ENCODE assay signal across 8 cellular contexts in genomic region chr17:3723556-3724372, GRCh38. TPM values are rescaled to one million over a fixed set of nuclear protein-coding genes. Genes with fewer than 3 reads are reported as not detected.
DNase-seq lines count a peak whose midpoint lies in the region; ATAC-seq and TF ChIP-seq lines count a peak whose summit lies in the region.

HASPIN (plus strand) TSS chr17:3723903; CDS start chr17:3723936, 33 bp downstream.

- DNase-seq in AG09319 (ENCODE audit: extremely low read depth, low read depth) (peak; percentile 61), NCI-H345 (lab: John Stamatoyannopoulos, UW) (peak; percentile 89), cerebellar cortex (ENCODE audit: low spot score) (peak; percentile 84), kidney epithelial cell (ENCODE audit: low read depth) (no peak)
- DNase-seq in activated CD4-positive, CD25-positive, alpha-beta regulatory T cell treated with anti-CD3 and anti-CD28 coated beads, Interleukin-2, amount 50 U/mL, for 72 hours, result peak; percentile 96
- peak; percentile 88 to 92 for DNase-seq in stimulated activated CD4-positive, alpha-beta T cell treated with anti-CD3 and anti-CD28 coated beads, Interleukin-15, amount 100 ng/mL, for 48 hours (ENCODE audit: low read depth in 2 of 2)

- H3K27me3 ChIP-seq in kidney epithelial cell (ENCODE audit: control insufficient read depth, insufficient read depth, low read length), result no peaks in the 10 kb centered on the region

- no peaks in the 10 kb centered on the region for H3K36me3 ChIP-seq in kidney epithelial cell (ENCODE audit: control insufficient read depth, insufficient read depth, low read length)

- ATAC-seq in HG03196 (IDR thresholded peaks at IDR 0.05; ENCODE audit: unreplicated experiment), result peak; percentile 89

- peak; percentile 89 for TF ChIP-seq POLR2A in GM18951 (IDR thresholded peaks at IDR 0.05; ENCODE audit: extremely low read depth, insufficient read depth, insufficient read length)

- TF ChIP-seq CTCF in AG09319 (IDR thresholded peaks at IDR 0.05; ENCODE audit: low read depth, low read length) (peak; percentile 21), kidney epithelial cell (IDR thresholded peaks at IDR 0.05; ENCODE audit: insufficient read depth, low read length, poor library complexity, severe bottlenecking) (peak; percentile 27)

- in situ Hi-C loops in GM18951 (cut with MboI; ENCODE audit: low sequenced_read_pairs, unreplicated experiment), result no loop called here

- peak within 1 kb of the TSS; percentile 66 for H3K4me3 ChIP-seq in kidney epithelial cell (ENCODE audit: low read depth, low read length)

RNA-seq across cellular contexts. Expression of gene HASPIN, which starts in this region (rescaled TPM):
- total RNA-seq in kidney epithelial cell, result 3.0 and 3.6 TPM in 2 replicates
